1 cellular context compared by ENCODE assay signal in the genomic region with DNA sequence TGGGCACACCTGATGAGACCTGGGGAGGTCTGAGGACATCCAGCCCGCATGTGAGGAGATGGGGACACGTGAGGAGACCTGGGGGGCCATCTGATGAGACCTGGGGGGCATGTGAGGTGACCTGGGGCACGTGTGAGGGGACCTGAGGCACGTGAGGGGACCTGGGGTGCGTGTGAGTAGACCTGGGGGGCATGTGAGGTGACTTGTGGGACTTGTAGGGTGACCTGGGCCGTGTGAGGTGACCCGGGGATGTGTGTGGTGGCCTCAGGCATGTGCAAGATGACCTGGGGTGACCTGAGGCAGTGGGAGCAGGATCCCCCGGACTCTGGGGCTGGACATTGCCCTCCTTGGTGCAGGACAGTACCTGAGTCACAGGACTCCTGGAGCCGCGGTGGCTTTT.
TF ChIP-seq lines count a peak whose summit lies in the region.

No MANE protein-coding gene starts in this region.

TF ChIP-seq in H1, 55 proteins besides CTCF, POLR2A, EP300 and RAD21:
- TF ChIP-seq, protein P1, sequence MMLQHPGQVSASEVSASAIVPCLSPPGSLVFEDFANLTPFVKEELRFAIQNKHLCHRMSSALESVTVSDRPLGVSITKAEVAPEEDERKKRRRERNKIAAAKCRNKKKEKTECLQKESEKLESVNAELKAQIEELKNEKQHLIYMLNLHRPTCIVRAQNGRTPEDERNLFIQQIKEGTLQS (IDR thresholded peaks at IDR 0.05; ENCODE audit: insufficient read depth, low read depth, low read length): no peak
- no peak for TF ChIP-seq HDAC2 (IDR thresholded peaks at IDR 0.05; ENCODE audit: borderline replicate concordance in 1 of 2, low read depth in 2 of 2, low read length in 2 of 2)
- no peak for TF ChIP-seq KDM1A (IDR thresholded peaks at IDR 0.05; ENCODE audit: borderline replicate concordance, low read length)
- TF ChIP-seq GTF2F1 (IDR thresholded peaks at IDR 0.05; ENCODE audit: borderline replicate concordance, low read depth, low read length): no peak
- no peak for TF ChIP-seq MAFK (IDR thresholded peaks at IDR 0.05; ENCODE audit: low read depth, low read length)
- TF ChIP-seq BRCA1 (IDR thresholded peaks at IDR 0.05; ENCODE audit: low read depth, low read length): no peak
